1 cellular context compared by ENCODE assay signal in the genomic region with DNA sequence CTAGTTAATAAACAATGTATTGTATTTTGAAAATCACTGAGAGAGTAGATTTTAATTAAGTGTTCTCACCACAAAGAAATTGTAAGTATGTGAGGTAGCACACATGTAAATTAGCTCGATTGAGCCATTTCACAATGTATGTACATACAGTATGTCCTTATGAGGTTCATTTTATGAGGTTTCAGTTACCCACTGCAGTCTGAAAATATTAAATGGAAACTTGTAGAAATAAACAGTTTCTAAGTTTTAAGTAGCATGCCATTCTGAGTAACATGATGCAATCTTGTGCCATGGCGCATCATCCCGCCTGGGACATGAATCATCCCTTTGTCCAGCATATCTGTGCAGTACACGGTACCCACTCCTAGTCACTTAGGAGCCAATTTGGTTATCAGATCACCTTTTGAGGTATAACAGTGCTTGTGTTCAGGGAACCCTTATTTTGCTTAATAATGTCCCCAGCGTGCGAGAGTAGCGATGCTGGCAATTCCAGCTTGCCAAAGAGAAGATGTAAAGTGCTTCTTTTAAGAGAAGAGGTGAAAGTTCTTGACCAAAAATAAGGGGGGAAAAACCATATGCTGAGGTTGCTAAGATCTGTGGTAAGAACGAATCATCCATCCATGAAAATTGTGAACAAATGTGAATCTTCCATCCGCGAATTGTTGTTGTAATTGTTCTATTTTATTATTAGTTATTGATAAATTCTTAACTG.
TF ChIP-seq lines count a peak whose summit lies in the region.

No MANE protein-coding gene starts in this region.

TF ChIP-seq in K562, 482 proteins besides CTCF, POLR2A, EP300 and RAD21 (continued from another document and continues in another):
- 0 out of 2 replicates have a peak, but pooled peaks have one; percentile 49 for TF ChIP-seq CHAMP1 (IDR thresholded peaks at IDR 0.05)
- TF ChIP-seq GABPB1 (CRISPR knock-in tag; IDR thresholded peaks at IDR 0.05), result no peak
- TF ChIP-seq HDAC8 (tag; IDR thresholded peaks at IDR 0.05), result 0 out of 2 replicates have a peak, but pooled peaks have one; percentile 55
- TF ChIP-seq ZC3H8 (IDR thresholded peaks at IDR 0.05), result no peak
- no peak for TF ChIP-seq RHOXF2B (CRISPR knock-in tag; conservative IDR thresholded peaks at IDR 0.05)
- TF ChIP-seq ZC3H11A (IDR thresholded peaks at IDR 0.05; ENCODE audit: low read depth, low read length), result no peak
- TF ChIP-seq NR0B1 (IDR thresholded peaks at IDR 0.05; ENCODE audit: partially characterized antibody), result no peak
- no peak for TF ChIP-seq MXI1 (IDR thresholded peaks at IDR 0.05; ENCODE audit: low read depth, low read length)
- no peak for TF ChIP-seq SP2 (IDR thresholded peaks at IDR 0.05; ENCODE audit: extremely low read depth, low read depth, low read length, poor library complexity, severe bottlenecking)
- TF ChIP-seq ZBTB9 (CRISPR knock-in tag; IDR thresholded peaks at IDR 0.05), result no peak; the same call in 1 of the 2 replicates
- TF ChIP-seq ZNF583 (CRISPR knock-in tag; IDR thresholded peaks at IDR 0.05), result 0 out of 2 replicates have a peak, but pooled peaks have one; percentile 53
- peak; percentile 75 for TF ChIP-seq ZNF584 (CRISPR knock-in tag; IDR thresholded peaks at IDR 0.05; ENCODE audit: low read depth)
- TF ChIP-seq ZNF75A (CRISPR knock-in tag; IDR thresholded peaks at IDR 0.05), result no peak
- TF ChIP-seq HDAC1 (IDR thresholded peaks at IDR 0.05), result no peak
- no peak for TF ChIP-seq ZMIZ1 (IDR thresholded peaks at IDR 0.05; ENCODE audit: low read depth in 2 of 2, low read length in 2 of 2)
- no peak for TF ChIP-seq ZNF263 (CRISPR knock-in tag; IDR thresholded peaks at IDR 0.05; ENCODE audit: borderline replicate concordance)
- TF ChIP-seq NEUROD1 (IDR thresholded peaks at IDR 0.05; ENCODE audit: borderline replicate concordance, low read depth, low read length, partially characterized antibody), result peak; percentile 55
- TF ChIP-seq ZNF239 (CRISPR knock-in tag; IDR thresholded peaks at IDR 0.05), result no peak; the same call in 1 of the 2 replicates
- TF ChIP-seq CBX3 (IDR thresholded peaks at IDR 0.05; ENCODE audit: borderline replicate concordance in 1 of 2, low read length in 2 of 2), result no peak
- no peak for TF ChIP-seq SLC30A9 (CRISPR knock-in tag; IDR thresholded peaks at IDR 0.05)
- TF ChIP-seq ZNF717 (CRISPR knock-in tag; IDR thresholded peaks at IDR 0.05), result no peak
- TF ChIP-seq HNRNPUL1 (IDR thresholded peaks at IDR 0.05; ENCODE audit: low read length), result no peak
- TF ChIP-seq TARDBP (IDR thresholded peaks at IDR 0.05), result no peak
- no peak for TF ChIP-seq LCOR (CRISPR knock-in tag; IDR thresholded peaks at IDR 0.05)
- TF ChIP-seq SAFB (IDR thresholded peaks at IDR 0.05; ENCODE audit: borderline replicate concordance, low read depth, low read length), result no peak
- TF ChIP-seq, protein P1, sequence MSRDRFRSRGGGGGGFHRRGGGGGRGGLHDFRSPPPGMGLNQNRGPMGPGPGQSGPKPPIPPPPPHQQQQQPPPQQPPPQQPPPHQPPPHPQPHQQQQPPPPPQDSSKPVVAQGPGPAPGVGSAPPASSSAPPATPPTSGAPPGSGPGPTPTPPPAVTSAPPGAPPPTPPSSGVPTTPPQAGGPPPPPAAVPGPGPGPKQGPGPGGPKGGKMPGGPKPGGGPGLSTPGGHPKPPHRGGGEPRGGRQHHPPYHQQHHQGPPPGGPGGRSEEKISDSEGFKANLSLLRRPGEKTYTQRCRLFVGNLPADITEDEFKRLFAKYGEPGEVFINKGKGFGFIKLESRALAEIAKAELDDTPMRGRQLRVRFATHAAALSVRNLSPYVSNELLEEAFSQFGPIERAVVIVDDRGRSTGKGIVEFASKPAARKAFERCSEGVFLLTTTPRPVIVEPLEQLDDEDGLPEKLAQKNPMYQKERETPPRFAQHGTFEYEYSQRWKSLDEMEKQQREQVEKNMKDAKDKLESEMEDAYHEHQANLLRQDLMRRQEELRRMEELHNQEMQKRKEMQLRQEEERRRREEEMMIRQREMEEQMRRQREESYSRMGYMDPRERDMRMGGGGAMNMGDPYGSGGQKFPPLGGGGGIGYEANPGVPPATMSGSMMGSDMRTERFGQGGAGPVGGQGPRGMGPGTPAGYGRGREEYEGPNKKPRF (IDR thresholded peaks at IDR 0.05; ENCODE audit: low read depth, low read length), result no peak
- TF ChIP-seq, protein P2, sequence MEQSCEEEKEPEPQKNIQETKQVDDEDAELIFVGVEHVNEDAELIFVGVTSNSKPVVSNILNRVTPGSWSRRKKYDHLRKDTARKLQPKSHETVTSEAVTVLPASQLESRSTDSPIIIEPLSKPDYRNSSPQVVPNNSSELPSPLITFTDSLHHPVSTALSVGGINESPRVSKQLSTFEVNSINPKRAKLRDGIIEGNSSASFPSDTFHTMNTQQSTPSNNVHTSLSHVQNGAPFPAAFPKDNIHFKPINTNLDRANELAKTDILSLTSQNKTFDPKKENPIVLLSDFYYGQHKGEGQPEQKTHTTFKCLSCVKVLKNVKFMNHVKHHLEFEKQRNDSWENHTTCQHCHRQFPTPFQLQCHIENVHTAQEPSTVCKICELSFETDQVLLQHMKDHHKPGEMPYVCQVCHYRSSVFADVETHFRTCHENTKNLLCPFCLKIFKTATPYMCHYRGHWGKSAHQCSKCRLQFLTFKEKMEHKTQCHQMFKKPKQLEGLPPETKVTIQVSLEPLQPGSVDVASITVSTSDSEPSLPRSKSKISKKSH (CRISPR knock-in tag; IDR thresholded peaks at IDR 0.05), result no peak
- no peak for TF ChIP-seq RBM39 (optimal IDR thresholded peaks at IDR 0.05; ENCODE audit: low read depth, low read length)
- TF ChIP-seq ZNF431 (CRISPR knock-in tag; IDR thresholded peaks at IDR 0.05), result no peak
- TF ChIP-seq AFF1 (IDR thresholded peaks at IDR 0.05; ENCODE audit: low read depth in 1 of 2, partially characterized antibody in 2 of 2), result no peak
- peak; percentile 87 for TF ChIP-seq ARID1B (IDR thresholded peaks at IDR 0.05)
- TF ChIP-seq U2AF1 (optimal IDR thresholded peaks at IDR 0.05; ENCODE audit: low read depth, low read length), result no peak
- TF ChIP-seq RBM15 (IDR thresholded peaks at IDR 0.05; ENCODE audit: insufficient read depth, low read length), result no peak
- no peak for TF ChIP-seq KLF10 (CRISPR knock-in tag; IDR thresholded peaks at IDR 0.05)
- TF ChIP-seq, protein P3, sequence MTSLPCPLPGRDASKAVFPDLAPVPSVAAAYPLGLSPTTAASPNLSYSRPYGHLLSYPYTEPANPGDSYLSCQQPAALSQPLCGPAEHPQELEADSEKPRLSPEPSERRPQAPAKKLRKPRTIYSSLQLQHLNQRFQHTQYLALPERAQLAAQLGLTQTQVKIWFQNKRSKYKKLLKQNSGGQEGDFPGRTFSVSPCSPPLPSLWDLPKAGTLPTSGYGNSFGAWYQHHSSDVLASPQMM (CRISPR knock-in tag; IDR thresholded peaks at IDR 0.05), result no peak
- TF ChIP-seq EWSR1 (IDR thresholded peaks at IDR 0.05; ENCODE audit: borderline replicate concordance, low read depth, partially characterized antibody), result no peak
- TF ChIP-seq GTF2A2 (tag; IDR thresholded peaks at IDR 0.05), result no peak
